Comparison of ENCODE assay signal across 8 cellular contexts in the genomic region with DNA sequence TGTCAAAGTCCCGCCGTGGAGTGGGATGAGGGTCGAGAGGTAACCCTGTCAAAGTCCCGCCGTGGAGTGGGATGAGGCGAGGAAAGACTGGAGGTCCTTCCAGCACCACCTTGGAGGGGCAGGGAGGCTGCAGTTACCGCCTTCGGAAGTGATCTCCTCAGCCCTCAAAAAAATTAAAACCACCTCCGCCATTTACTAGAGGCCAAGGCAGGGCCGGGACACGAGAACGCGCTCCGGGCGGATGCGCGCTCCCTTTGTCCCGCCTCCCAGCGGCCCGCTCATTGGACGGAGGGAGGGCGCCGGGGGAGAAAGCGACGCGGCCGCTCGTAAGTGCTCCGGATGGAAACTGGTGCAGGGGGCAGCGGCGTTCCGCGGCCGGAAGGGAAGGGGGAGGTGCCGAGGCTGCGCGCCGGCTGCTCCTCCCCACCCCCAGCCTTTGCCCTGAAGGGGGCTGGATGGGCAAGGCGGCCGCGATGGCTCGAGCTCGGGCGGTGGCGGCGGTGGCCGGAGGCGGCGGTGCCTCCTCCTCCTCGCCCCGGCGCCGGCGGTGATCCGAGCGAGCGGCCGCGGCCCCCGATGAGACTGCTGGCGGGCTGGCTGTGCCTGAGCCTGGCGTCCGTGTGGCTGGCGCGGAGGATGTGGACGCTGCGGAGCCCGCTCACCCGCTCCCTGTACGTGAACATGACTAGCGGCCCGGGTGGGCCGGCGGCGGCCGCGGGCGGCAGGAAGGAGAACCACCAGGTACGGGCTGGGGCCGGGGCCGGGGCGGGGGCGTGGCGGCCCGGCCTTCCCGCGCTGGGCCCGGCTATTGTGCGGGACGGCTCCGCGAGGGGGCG. TPM values are rescaled to one million over a fixed set of nuclear protein-coding genes. Genes with fewer than 3 reads are reported as not detected.
DNase-seq lines count a peak whose midpoint lies in the region; ATAC-seq and TF ChIP-seq lines count a peak whose summit lies in the region.

Gene METTL9, plus strand, starts transcription at position 420 of the 836 bp plus-strand sequence. Its CDS starts 157 bp downstream, at position 577.

- in situ Hi-C loops in GM23248 (cut with MboI): no loop called here

- H3K4me3 ChIP-seq in DND-41 (ENCODE audit: low read depth in 1 of 2, low read length in 2 of 2) (peak within 1 kb of the TSS; percentile 33 to 83), GM23248 (peak within 1 kb of the TSS; percentile 94), fibroblast of lung (replicated peaks in 1 of 4; ENCODE audit: control extremely low read depth in 1 of 4, insufficient read depth in 1 of 4, low read depth in 3 of 4, low read length in 4 of 4) (peak within 1 kb of the TSS; percentile 88 to 99 (median 93))

- H3K36me3 Mint-ChIP-seq in activated T-helper 17 cell treated with anti-CD3 and anti-CD28 coated beads, Interleukin-2, amount 50 U/mL, for 72 hours (ENCODE audit: low read depth): no peaks in the 10 kb centered on the region
- H3K36me3 Mint-ChIP-seq in naive thymus-derived CD8-positive, alpha-beta T cell: peaks cover 0 to 3% (median 0%) of the 10 kb centered on the region in 3 donors

- peaks cover 38% of the 10 kb centered on the region for H3F3A ChIP-seq in GM23248 (ENCODE audit: insufficient read depth)

- H3K9me3 Mint-ChIP-seq in activated T-helper 17 cell treated with anti-CD3 and anti-CD28 coated beads, Interleukin-2, amount 50 U/mL, for 72 hours: no peaks in the 10 kb centered on the region
- H3K9me3 Mint-ChIP-seq in naive thymus-derived CD8-positive, alpha-beta T cell: no peaks in the 10 kb centered on the region

- H3K9me3 ChIP-seq in DND-41 (ENCODE audit: insufficient read depth, low read length, severe bottlenecking) (no peaks in the 10 kb centered on the region), GM23248 (ENCODE audit: low read depth) (no peaks in the 10 kb centered on the region), fibroblast of lung (ENCODE audit: control insufficient read depth, insufficient read depth, low read depth, low read length) (no peaks in the 10 kb centered on the region)

- H3K9ac ChIP-seq in DND-41 (ENCODE audit: low read depth, low read length) (peak within 1 kb of the TSS; percentile 86), GM23248 (peak within 1 kb of the TSS; percentile 97), fibroblast of lung (ENCODE audit: insufficient read depth, low read length) (peak within 1 kb of the TSS; percentile 89)

- H4K20me1 ChIP-seq in DND-41 (ENCODE audit: insufficient read depth, low read length) (peaks cover 35% of the 10 kb centered on the region), GM23248 (ENCODE audit: insufficient read depth) (no peaks in the 10 kb centered on the region), fibroblast of lung (ENCODE audit: control insufficient read depth, extremely low read depth, insufficient read depth, low read length) (peaks cover 2% of the 10 kb centered on the region)

- peak within 1 kb of the TSS; percentile 97 for H3K4me3 Mint-ChIP-seq in activated T-helper 17 cell treated with anti-CD3 and anti-CD28 coated beads, Interleukin-2, amount 50 U/mL, for 72 hours
- peak within 1 kb of the TSS; percentile 87 to 96 (median 93) for H3K4me3 Mint-ChIP-seq in naive thymus-derived CD8-positive, alpha-beta T cell

- H3K27me3 ChIP-seq in DND-41 (ENCODE audit: insufficient read depth, low read length, poor library complexity) (no peaks in the 10 kb centered on the region), GM23248 (replicated peaks; ENCODE audit: insufficient read depth) (no peaks in the 10 kb centered on the region), fibroblast of lung (ENCODE audit: control insufficient read depth, insufficient read depth, low read length) (no peaks in the 10 kb centered on the region)

- no peaks in the 10 kb centered on the region for H3K27me3 Mint-ChIP-seq in activated T-helper 17 cell treated with anti-CD3 and anti-CD28 coated beads, Interleukin-2, amount 50 U/mL, for 72 hours
- no peaks in the 10 kb centered on the region for H3K27me3 Mint-ChIP-seq in naive thymus-derived CD8-positive, alpha-beta T cell

- H3K79me2 ChIP-seq in DND-41 (ENCODE audit: insufficient read depth, low read length) (peaks cover 50% of the 10 kb centered on the region), GM23248 (ENCODE audit: insufficient read depth) (peaks cover 45% of the 10 kb centered on the region), fibroblast of lung (ENCODE audit: control insufficient read depth, insufficient read depth, low read length) (peaks cover 45% of the 10 kb centered on the region)

- peak within 1 kb of the TSS; percentile 94 for H3K27ac Mint-ChIP-seq in activated T-helper 17 cell treated with anti-CD3 and anti-CD28 coated beads, Interleukin-2, amount 50 U/mL, for 72 hours
- peak within 1 kb of the TSS; percentile 92 to 99 (median 96) for H3K27ac Mint-ChIP-seq in naive thymus-derived CD8-positive, alpha-beta T cell

- ATAC-seq in DND-41 (ENCODE audit: insufficient read depth, low read depth): peak; percentile 93
- ATAC-seq in activated T-helper 17 cell treated with anti-CD3 and anti-CD28 coated beads, Interleukin-2, amount 50 U/mL, for 72 hours (replicated peaks): peak; percentile 96
- ATAC-seq in naive thymus-derived CD8-positive, alpha-beta T cell: peak; percentile 89 to 90

- H3K4me2 ChIP-seq in DND-41 (ENCODE audit: insufficient read depth, low read length) (peak within 1 kb of the TSS; percentile 72), GM23248 (ENCODE audit: unreplicated experiment) (peak within 1 kb of the TSS; percentile 99), fibroblast of lung (ENCODE audit: extremely low read depth, insufficient read depth, low read length) (peak within 1 kb of the TSS; percentile 95)

- H3K4me1 ChIP-seq in DND-41 (ENCODE audit: insufficient read depth, low read length) (peaks cover 44% of the 10 kb centered on the region), GM23248 (ENCODE audit: insufficient read depth) (peaks cover 33% of the 10 kb centered on the region), fibroblast of lung (ENCODE audit: control insufficient read depth, extremely low read depth, insufficient read depth, low read length) (peaks cover 7% of the 10 kb centered on the region)

- H3K36me3 ChIP-seq in DND-41 (ENCODE audit: insufficient read depth, low read length) (peaks cover 6% of the 10 kb centered on the region; the same call in 1 of the 2 replicates), GM23248 (ENCODE audit: low read depth) (no peaks in the 10 kb centered on the region), fibroblast of lung (ENCODE audit: control insufficient read depth, insufficient read depth, low read length) (no peaks in the 10 kb centered on the region)

- H3K4me1 Mint-ChIP-seq in activated T-helper 17 cell treated with anti-CD3 and anti-CD28 coated beads, Interleukin-2, amount 50 U/mL, for 72 hours: peaks cover 30% of the 10 kb centered on the region
- H3K4me1 Mint-ChIP-seq in naive thymus-derived CD8-positive, alpha-beta T cell: peaks cover 27 to 66% (median 64%) of the 10 kb centered on the region in 4 donors

- H2AFZ ChIP-seq in DND-41 (ENCODE audit: low read depth, low read length) (peak within 1 kb of the TSS; percentile 99), GM23248 (peak within 1 kb of the TSS; percentile 95), fibroblast of lung (ENCODE audit: low read length) (peak within 1 kb of the TSS; percentile 100)

- peak; percentile 94 for DNase-seq in DND-41
- peak; percentile 99 for DNase-seq in GM23248
- DNase-seq in Kasumi-1 (lab: John Stamatoyannopoulos, UW): peak; percentile 67 to 74
- DNase-seq in RPMI7951 (ENCODE audit: low read depth): peak; percentile 91
- peak; percentile 94 to 95 for DNase-seq in fibroblast of lung (ENCODE audit: low read depth in 2 of 2)
- peak; percentile 90 to 97 (median 94) for DNase-seq in naive thymus-derived CD8-positive, alpha-beta T cell
- DNase-seq in stimulated activated naive CD4-positive, alpha-beta T cell (lab: John Stamatoyannopoulos, UW): peak; percentile 87 to 95 (median 91)

- TF ChIP-seq CTCF in DND-41 (IDR thresholded peaks at IDR 0.05; ENCODE audit: borderline replicate concordance, extremely low read depth, low read length, poor library complexity, severe bottlenecking) (no peak), fibroblast of lung (conservative IDR thresholded peaks at IDR 0.05 in 1 of 2, IDR thresholded peaks at IDR 0.05 in 1 of 2; ENCODE audit: low read depth in 1 of 2, low read length in 2 of 2) (no peak)

- WGBS in GM23248 (ENCODE audit: low coverage in 1 of 2, low lambda C conversion rate in 2 of 2, missing lambda C conversion rate in 2 of 2), 2 experiments: 1% methylated on average over 29 to 79 of the region's 93 CpGs

- H3K27ac ChIP-seq in DND-41 (ENCODE audit: low read length) (peak within 1 kb of the TSS; percentile 95), GM23248 (peak within 1 kb of the TSS; percentile 93), fibroblast of lung (ENCODE audit: insufficient read depth, low read length) (peak within 1 kb of the TSS; percentile 90)

- POLR2A ChIA-PET in naive thymus-derived CD8-positive, alpha-beta T cell (lab: Charles Lee): interaction anchor here (0.5 to 4.8 kb wide), 8 partner anchors 10 to 1925 kb away, joined by 3 to 40 read pairs (median 3); no protein-coding TSS in a partner anchor

- H3K9me2 ChIP-seq in GM23248 (ENCODE audit: insufficient read depth): no peaks in the 10 kb centered on the region

RNA-seq across cellular contexts. Expression of gene METTL9, which starts in this region (rescaled TPM):
- total RNA-seq in GM23248 (2014; rRNA removed; shearing (Covaris generic)): 326 and 344 TPM in 2 replicates
- polyA plus RNA-seq in GM23248 (2016; fragmentation: Nextera tagmentation; extraction: Ambion mirVana) (267 and 273 TPM in 2 replicates), fibroblast of lung (104 and 124 TPM in 2 replicates)
- total RNA-seq in RPMI7951 (2014; rRNA removed; shearing (Covaris generic)): 120 and 125 TPM in 2 replicates
- 10 to 100 TPM; 70.7 to 95.7 TPM for total RNA-seq in activated T-helper 17 cell treated with anti-CD3 and anti-CD28 coated beads, Interleukin-2, amount 50 U/mL, for 72 hours
- total RNA-seq in fibroblast of lung: 163 and 176 TPM in 2 replicates
- 89.4 and 97.9 TPM in 2 replicates for polyA plus RNA-seq in fibroblast of lung (2012)
- polyA minus RNA-seq in fibroblast of lung (ENCODE audit: low replicate concordance): 5.7 and 10.0 TPM in 2 replicates
- total RNA-seq in naive thymus-derived CD8-positive, alpha-beta T cell: 10 to 100 TPM; 80.9 to 81.7 TPM
- polyA plus RNA-seq in naive thymus-derived CD8-positive, alpha-beta T cell: 100 to 1,000 TPM; 100 to 156 (median 117) TPM

Comparison
In these comparisons a context has a peak if more than half of its experiments do, and no peak if none do; other contexts are left out.
1. Peak in every context shown above with its lines: DNase-seq, ATAC-seq, H3K4me3 ChIP-seq and H3K27ac ChIP-seq.